Comparison of ENCODE assay signal across 18 cellular contexts in the genomic region with DNA sequence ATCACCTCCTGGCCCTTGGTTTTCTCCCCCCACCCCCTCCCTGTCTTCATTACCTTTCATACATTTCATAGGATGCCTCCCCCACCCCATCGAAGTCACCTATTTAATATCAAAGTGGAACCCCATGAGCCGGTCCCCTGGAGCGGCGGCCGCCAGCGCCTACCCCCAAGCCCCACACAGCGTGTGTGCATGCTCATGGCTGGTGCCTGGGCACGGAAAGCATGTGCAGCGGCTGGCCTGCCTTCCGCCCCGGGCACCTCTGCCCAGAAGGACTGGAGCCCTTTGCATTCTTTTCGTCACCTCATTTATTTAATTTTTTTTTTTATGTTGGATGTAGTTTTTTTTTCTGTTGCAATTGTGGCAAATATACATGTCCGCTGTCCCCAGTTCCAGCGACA.
DNase-seq lines count a peak whose midpoint lies in the region; ATAC-seq and TF ChIP-seq lines count a peak whose summit lies in the region.
"Had no signal": no experiment of that assay in that cellular context is flagged by ENCODE, and none has a peak within 500 bp of the region (broad histone marks: within the 10 kb centered on the region; RNA-seq: fewer than 3 reads in every experiment).

No MANE protein-coding gene starts in this region.

- H3K9me3 Mint-ChIP-seq in CD14-positive monocyte, result no peaks in the 10 kb centered on the region
- H3K9me3 Mint-ChIP-seq: IgD-negative memory B cell had no signal

- H3K9me3 ChIP-seq in SK-N-SH (no peaks in the 10 kb centered on the region), esophagus muscularis mucosa (no peaks in the 10 kb centered on the region), spleen (no peaks in the 10 kb centered on the region), upper lobe of right lung (no peaks in the 10 kb centered on the region)
- H3K9me3 ChIP-seq: BLaER1 treated with 17β-estradiol and CSF1 and Interleukin-3, amounts not matched to agents 10 nM and 100 nM; SJSA1 had no signal

- TF ChIP-seq EP300 in SK-N-SH (IDR thresholded peaks at IDR 0.05; ENCODE audit: borderline replicate concordance in 1 of 2, low read depth in 1 of 2, low read length in 1 of 2) (no peak), esophagus muscularis mucosa (IDR thresholded peaks at IDR 0.05) (no peak)

- H3K27me3 Mint-ChIP-seq in CD14-positive monocyte (ENCODE audit: low read depth in 3 of 3), result peaks cover 3 to 17% (median 16%) of the 10 kb centered on the region in 3 donors

- H4K20me1 ChIP-seq in SK-N-SH (ENCODE audit: insufficient read depth), result no peaks in the 10 kb centered on the region

- DNase-seq in SK-N-SH, result peak; percentile 13
- peak; percentile 42 for DNase-seq in H7
- DNase-seq in esophagus muscularis mucosa (ENCODE audit: extremely low spot score), result peak; percentile 84
- peak; percentile 59 for DNase-seq in spleen
- no peak for DNase-seq in midbrain (lab: John Stamatoyannopoulos, UW)
- no peak for DNase-seq in CD14-positive monocyte (ENCODE audit: low spot score)
- DNase-seq in upper lobe of right lung, result no peak
- DNase-seq: COR-L47, NCI-H1930, NCI-H510A, RPMI8226 had no signal

- TF ChIP-seq CTCF in SK-N-SH (IDR thresholded peaks at IDR 0.05), result no peak
- TF ChIP-seq CTCF in esophagus muscularis mucosa (IDR thresholded peaks at IDR 0.05), result no peak
- no peak for TF ChIP-seq CTCF in spleen (IDR thresholded peaks at IDR 0.05 in 8 of 11, conservative IDR thresholded peaks at IDR 0.05 in 3 of 11)
- no peak for TF ChIP-seq CTCF in CD14-positive monocyte (IDR thresholded peaks at IDR 0.05)
- TF ChIP-seq CTCF in upper lobe of right lung (IDR thresholded peaks at IDR 0.05), result no peak

- 85% methylated on average over 14 of the region's 14 CpGs for WGBS in SK-N-SH (ENCODE audit: low lambda C conversion rate)
- WGBS in esophagus muscularis mucosa, result 89% methylated on average over 14 of the region's 14 CpGs
- WGBS in spleen, 5 donors, result 94 to 96% (median 95%) methylated on average over 14 of the region's 14 CpGs

- TF ChIP-seq RAD21 in SK-N-SH (IDR thresholded peaks at IDR 0.05; ENCODE audit: low read length), result no peak

- H3K9ac ChIP-seq in SK-N-SH, result no peak overlapping the region
- H3K9ac ChIP-seq: BLaER1 treated with 17β-estradiol and CSF1 and Interleukin-3, amounts not matched to agents 10 nM and 100 nM had no signal

- no peaks in the 10 kb centered on the region for H3K9me2 ChIP-seq in SK-N-SH

- CTCF ChIA-PET in SK-N-SH (lab: Yijun Ruan, JAX), result interaction anchor here (1.0 to 2.8 kb wide), 2 partner anchors 11 to 146 kb away, joined by 3 to 10 read pairs; no protein-coding TSS in a partner anchor

- H3K4me3 ChIP-seq in SK-N-SH (ENCODE audit: low read depth in 2 of 2, low read length in 1 of 2), result no peak overlapping the region
- H3K4me3 ChIP-seq in H7 (ENCODE audit: insufficient read depth, low read depth, low read length), result no peak overlapping the region
- H3K4me3 ChIP-seq in esophagus muscularis mucosa, result no peak overlapping the region
- H3K4me3 ChIP-seq in spleen, result no peak overlapping the region
- no peak overlapping the region for H3K4me3 ChIP-seq in upper lobe of right lung
- H3K4me3 ChIP-seq: BLaER1 treated with 17β-estradiol and CSF1 and Interleukin-3, amounts not matched to agents 10 nM and 100 nM; GM12878; SJSA1 had no signal

- no peak overlapping the region for H3K4me2 ChIP-seq in SK-N-SH
- H3K4me2 ChIP-seq: BLaER1 treated with 17β-estradiol and CSF1 and Interleukin-3, amounts not matched to agents 10 nM and 100 nM had no signal

- peaks cover 0 to 13% of the 10 kb centered on the region in 2 experiments; a peak in 1 of 4 replicates for H3K4me1 ChIP-seq in SK-N-SH (ENCODE audit: control insufficient read depth in 1 of 2, insufficient read depth in 2 of 2, low read depth in 1 of 2, low read length in 1 of 2)
- H3K4me1 ChIP-seq in esophagus muscularis mucosa, result peaks cover 0 to 26% (median 20%) of the 10 kb centered on the region in 4 donors
- H3K4me1 ChIP-seq in spleen, result peaks cover 6 to 32% (median 14%) of the 10 kb centered on the region in 6 donors
- no peaks in the 10 kb centered on the region for H3K4me1 ChIP-seq in upper lobe of right lung
- H3K4me1 ChIP-seq: SJSA1 had no signal

- POLR2A ChIA-PET in SK-N-SH (lab: Yijun Ruan, JAX), result no interaction called here

- no peak overlapping the region for H2AFZ ChIP-seq in SK-N-SH (ENCODE audit: low read depth)

- H3K27me3 ChIP-seq in SK-N-SH (ENCODE audit: insufficient read depth) (no peaks in the 10 kb centered on the region), H7 (ENCODE audit: control insufficient read depth, insufficient read depth, low read length) (no peaks in the 10 kb centered on the region), esophagus muscularis mucosa (no peaks in the 10 kb centered on the region), spleen (replicated peaks in 1 of 7) (peaks cover 0 to 9% (median 0%) of the 10 kb centered on the region in 7 donors), upper lobe of right lung (no peaks in the 10 kb centered on the region)
- H3K27me3 ChIP-seq: BLaER1 treated with 17β-estradiol and CSF1 and Interleukin-3, amounts not matched to agents 10 nM and 100 nM; SJSA1 had no signal

- H3K79me2 ChIP-seq in SK-N-SH (ENCODE audit: insufficient read depth), result no peaks in the 10 kb centered on the region

- no peak overlapping the region for H3K4me3 Mint-ChIP-seq in CD14-positive monocyte
- H3K4me3 Mint-ChIP-seq: IgD-negative memory B cell had no signal

- H3K36me3 Mint-ChIP-seq in CD14-positive monocyte, result no peaks in the 10 kb centered on the region
- H3K36me3 Mint-ChIP-seq: IgD-negative memory B cell had no signal

- ATAC-seq in SK-N-SH treated with all-trans-retinoic acid at 6 μM for 48 hours (no peak), upper lobe of right lung (no peak)
- ATAC-seq: GM12878, HCT116 had no signal

- no peak overlapping the region for H3K27ac ChIP-seq in SK-N-SH (ENCODE audit: low read depth in 2 of 2, low read length in 1 of 2)
- no peak overlapping the region for H3K27ac ChIP-seq in esophagus muscularis mucosa (replicated peaks in 1 of 4)
- no peak overlapping the region for H3K27ac ChIP-seq in spleen
- H3K27ac ChIP-seq in upper lobe of right lung, result no peak overlapping the region
- H3K27ac ChIP-seq: 22Rv1; BLaER1 treated with 17β-estradiol and CSF1 and Interleukin-3, amounts not matched to agents 10 nM and 100 nM; SJSA1 had no signal

- H3F3A ChIP-seq in SK-N-SH (replicated peaks; ENCODE audit: insufficient read depth), result no peaks in the 10 kb centered on the region

- TF ChIP-seq POLR2A in esophagus muscularis mucosa (IDR thresholded peaks at IDR 0.05; ENCODE audit: low read depth) (no peak), spleen (IDR thresholded peaks at IDR 0.05) (no peak)

- H3K4me1 Mint-ChIP-seq in CD14-positive monocyte, result peaks cover 9% of the 10 kb centered on the region

- intact Hi-C loops in esophagus muscularis mucosa (cut with DNase I), result loop anchor here (10.0 kb wide), 1 partner anchor 295 kb away; no protein-coding TSS in a partner anchor
- intact Hi-C loops in spleen (cut with DNase I; ENCODE audit: low total_unique reads), result loop anchor here (5.0 kb wide), 2 partner anchors 143 to 193 kb away; no protein-coding TSS in a partner anchor
- intact Hi-C loops in CD14-positive monocyte (cut with micrococcal nuclease), result loop anchor here (5.0 to 10.0 kb wide), 2 partner anchors 138 to 195 kb away; no protein-coding TSS in a partner anchor
- intact Hi-C loops in upper lobe of right lung (cut with DNase I), result loop anchor here (10.0 kb wide), 1 partner anchor 145 kb away; no protein-coding TSS in a partner anchor

- H3K36me3 ChIP-seq in SK-N-SH (replicated peaks in 1 of 2; ENCODE audit: control insufficient read depth in 1 of 2, insufficient read depth in 2 of 2, low read length in 1 of 2), result no peaks in the 10 kb centered on the region
- peaks cover 3% of the 10 kb centered on the region for H3K36me3 ChIP-seq in H7 (replicated peaks; ENCODE audit: control insufficient read depth, insufficient read depth, low read length)
- H3K36me3 ChIP-seq in esophagus muscularis mucosa, result peaks cover 0 to 23% (median 11%) of the 10 kb centered on the region in 4 donors
- no peaks in the 10 kb centered on the region for H3K36me3 ChIP-seq in spleen
- H3K36me3 ChIP-seq in upper lobe of right lung, result no peaks in the 10 kb centered on the region
- H3K36me3 ChIP-seq: BLaER1 treated with 17β-estradiol and CSF1 and Interleukin-3, amounts not matched to agents 10 nM and 100 nM; SJSA1 had no signal

- H3K27ac Mint-ChIP-seq in CD14-positive monocyte, result no peak overlapping the region
- H3K27ac Mint-ChIP-seq: IgD-negative memory B cell had no signal

TF ChIP-seq in SK-N-SH, 30 proteins besides CTCF, POLR2A, EP300 and RAD21 (continues in another document):
- TF ChIP-seq NFIC (IDR thresholded peaks at IDR 0.05; ENCODE audit: borderline replicate concordance), result no peak
- no peak for TF ChIP-seq RXRA (IDR thresholded peaks at IDR 0.05; ENCODE audit: borderline replicate concordance, low read depth)
- TF ChIP-seq JUND (IDR thresholded peaks at IDR 0.05), result no peak

TF ChIP-seq in SK-N-SH treated with all-trans-retinoic acid at 6 μM for 48 hours, 23 proteins besides CTCF, POLR2A, EP300 and RAD21 (continues in another document):
- TF ChIP-seq PPARA (CRISPR knock-in tag; IDR thresholded peaks at IDR 0.05; ENCODE audit: borderline replicate concordance), result no peak
- no peak for TF ChIP-seq GLIS3 (CRISPR knock-in tag; IDR thresholded peaks at IDR 0.05)
- TF ChIP-seq, protein P1, sequence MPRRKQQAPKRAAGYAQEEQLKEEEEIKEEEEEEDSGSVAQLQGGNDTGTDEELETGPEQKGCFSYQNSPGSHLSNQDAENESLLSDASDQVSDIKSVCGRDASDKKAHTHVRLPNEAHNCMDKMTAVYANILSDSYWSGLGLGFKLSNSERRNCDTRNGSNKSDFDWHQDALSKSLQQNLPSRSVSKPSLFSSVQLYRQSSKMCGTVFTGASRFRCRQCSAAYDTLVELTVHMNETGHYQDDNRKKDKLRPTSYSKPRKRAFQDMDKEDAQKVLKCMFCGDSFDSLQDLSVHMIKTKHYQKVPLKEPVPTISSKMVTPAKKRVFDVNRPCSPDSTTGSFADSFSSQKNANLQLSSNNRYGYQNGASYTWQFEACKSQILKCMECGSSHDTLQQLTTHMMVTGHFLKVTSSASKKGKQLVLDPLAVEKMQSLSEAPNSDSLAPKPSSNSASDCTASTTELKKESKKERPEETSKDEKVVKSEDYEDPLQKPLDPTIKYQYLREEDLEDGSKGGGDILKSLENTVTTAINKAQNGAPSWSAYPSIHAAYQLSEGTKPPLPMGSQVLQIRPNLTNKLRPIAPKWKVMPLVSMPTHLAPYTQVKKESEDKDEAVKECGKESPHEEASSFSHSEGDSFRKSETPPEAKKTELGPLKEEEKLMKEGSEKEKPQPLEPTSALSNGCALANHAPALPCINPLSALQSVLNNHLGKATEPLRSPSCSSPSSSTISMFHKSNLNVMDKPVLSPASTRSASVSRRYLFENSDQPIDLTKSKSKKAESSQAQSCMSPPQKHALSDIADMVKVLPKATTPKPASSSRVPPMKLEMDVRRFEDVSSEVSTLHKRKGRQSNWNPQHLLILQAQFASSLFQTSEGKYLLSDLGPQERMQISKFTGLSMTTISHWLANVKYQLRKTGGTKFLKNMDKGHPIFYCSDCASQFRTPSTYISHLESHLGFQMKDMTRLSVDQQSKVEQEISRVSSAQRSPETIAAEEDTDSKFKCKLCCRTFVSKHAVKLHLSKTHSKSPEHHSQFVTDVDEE (CRISPR knock-in tag; IDR thresholded peaks at IDR 0.05), result no peak
- TF ChIP-seq RARB (CRISPR knock-in tag; IDR thresholded peaks at IDR 0.05), result no peak
- TF ChIP-seq ZNF70 (CRISPR knock-in tag; IDR thresholded peaks at IDR 0.05), result no peak

Comparison
In these comparisons a context has a peak if more than half of its experiments do, and no peak if none do; other contexts are left out.
1. DNase-seq: peak in SK-N-SH (single experiment), H7 (single experiment), esophagus muscularis mucosa (single experiment) and spleen (single experiment); none in midbrain (single experiment), CD14-positive monocyte (single experiment) and upper lobe of right lung (single experiment).